8 cellular contexts compared by ENCODE assay signal in the genomic region with DNA sequence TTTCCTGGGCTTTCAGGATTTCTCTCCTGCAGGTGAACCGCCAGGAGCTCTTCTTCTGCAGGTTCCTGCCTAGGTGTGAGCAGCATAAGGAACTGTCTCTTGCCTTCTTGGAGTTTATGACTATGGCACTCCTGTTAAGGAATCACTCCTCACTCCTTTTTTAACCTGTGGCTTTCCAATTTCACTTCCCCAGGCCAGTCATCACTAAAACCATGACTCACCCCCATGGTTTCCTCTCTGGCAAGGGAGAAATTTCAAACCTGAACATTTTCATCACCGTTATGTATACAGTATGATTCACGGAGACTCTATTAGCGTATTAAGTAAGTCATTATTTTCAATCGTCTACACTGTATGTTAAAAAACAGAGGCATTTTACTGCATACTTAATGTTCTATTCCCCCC.
A peak's percentile ranks its signal among the peaks of the same experiment; 100 is the strongest.
DNase-seq lines count a peak whose midpoint lies in the region; ATAC-seq, FAIRE-seq and TF ChIP-seq lines count a peak whose summit lies in the region.

No MANE protein-coding gene starts in this region.

- intact Hi-C loops in endothelial cell of umbilical vein (cut with micrococcal nuclease) (loop anchor here (1.0 to 2.0 kb wide), 2 partner anchors 12 to 78 kb away; a partner anchor contains a TSS), lower lobe of right lung (cut with DNase I) (no loop called here)

- H3K27ac ChIP-seq in DOHH2 (ENCODE audit: low read depth, low read length) (peak overlapping the region; percentile 98), endothelial cell of umbilical vein (ENCODE audit: insufficient read depth, low read depth, low read length) (peak overlapping the region; percentile 12), caudate nucleus (ENCODE audit: low read depth, low read length) (no peak overlapping the region), lower lobe of right lung (no peak overlapping the region)

- no peaks in the 10 kb centered on the region for H3K9me1 ChIP-seq in endothelial cell of umbilical vein (replicated peaks; ENCODE audit: control insufficient read depth, extremely low read depth, insufficient read depth, low read length)

- H3K79me2 ChIP-seq in DOHH2 (ENCODE audit: control insufficient read depth, low read length) (no peaks in the 10 kb centered on the region), endothelial cell of umbilical vein (ENCODE audit: control insufficient read depth, insufficient read depth, low read length) (no peaks in the 10 kb centered on the region)

- CTCF ChIA-PET in endothelial cell of umbilical vein (lab: Charles Lee): no interaction called here

- POLR2A ChIA-PET in endothelial cell of umbilical vein (lab: Charles Lee): no interaction called here

- no peak for TF ChIP-seq POLR2A in endothelial cell of umbilical vein (IDR thresholded peaks at IDR 0.05; ENCODE audit: low read depth, low read length)

- dilution Hi-C loops in endothelial cell of umbilical vein (cut with MboI; ENCODE audit: extremely low pct_ligation_motif_present, low sequenced_read_pairs): no loop called here

- H3K9me2 ChIP-seq in DOHH2 (replicated peaks; ENCODE audit: control insufficient read depth, low read length): no peaks in the 10 kb centered on the region

- no peaks in the 10 kb centered on the region for H4K20me1 ChIP-seq in DOHH2 (ENCODE audit: control insufficient read depth, insufficient read depth, low read depth, low read length)
- no peaks in the 10 kb centered on the region for H4K20me1 ChIP-seq in endothelial cell of umbilical vein (replicated peaks; ENCODE audit: control insufficient read depth, extremely low read depth, insufficient read depth, low read length)

- ATAC-seq in GM21723 (IDR thresholded peaks at IDR 0.05; ENCODE audit: unreplicated experiment) (peak; percentile 41), lower lobe of right lung (no peak)

- H3K9ac ChIP-seq in endothelial cell of umbilical vein (replicated peaks; ENCODE audit: extremely low read depth, insufficient read depth, low read length): no peak overlapping the region

- TF ChIP-seq CTCF in DOHH2 (IDR thresholded peaks at IDR 0.05; ENCODE audit: low read depth, low read length, poor library complexity, severe bottlenecking) (no peak), endothelial cell of umbilical vein (IDR thresholded peaks at IDR 0.05; ENCODE audit: extremely low read depth in 1 of 2, insufficient read depth in 1 of 2, low read depth in 1 of 2, low read length in 2 of 2) (no peak), lower lobe of right lung (IDR thresholded peaks at IDR 0.05) (no peak)

- peak overlapping the region; percentile 15 for H2AFZ ChIP-seq in endothelial cell of umbilical vein (ENCODE audit: low read depth, low read length)

- peak overlapping the region; percentile 69 for H3K4me3 ChIP-seq in DOHH2 (ENCODE audit: low read length)
- no peak overlapping the region for H3K4me3 ChIP-seq in endothelial cell of umbilical vein (replicated peaks in 1 of 3; ENCODE audit: insufficient read depth in 1 of 3, low read depth in 1 of 3, low read length in 3 of 3)
- H3K4me3 ChIP-seq in lower lobe of right lung: no peak overlapping the region

- H3K27me3 ChIP-seq in DOHH2 (ENCODE audit: control insufficient read depth, low read length) (no peaks in the 10 kb centered on the region), endothelial cell of umbilical vein (ENCODE audit: control insufficient read depth in 2 of 2, insufficient read depth in 2 of 2, low read length in 2 of 2) (peaks cover 0 to under 1% of the 10 kb centered on the region in 2 experiments), lower lobe of right lung (ENCODE audit: low read depth) (no peaks in the 10 kb centered on the region)

- DNase-seq in HS-5 (ENCODE audit: low read depth) (peak; percentile 68), endothelial cell of umbilical vein (ENCODE audit: low read depth, low spot score) (peak; percentile 74), caudate nucleus (lab: John Stamatoyannopoulos, UW) (no peak), germinal center (ENCODE audit: low spot score) (no peak), lower lobe of right lung (no peak)
- no peak for DNase-seq in activated CD4-positive, alpha-beta T cell treated with anti-CD3 and anti-CD28 coated beads, Interleukin-2, amount 50 U/mL, for 1 hour

- H3K36me3 ChIP-seq in DOHH2 (ENCODE audit: control insufficient read depth, low read length) (no peaks in the 10 kb centered on the region), endothelial cell of umbilical vein (ENCODE audit: control insufficient read depth in 2 of 2, extremely low read depth in 1 of 2, insufficient read depth in 2 of 2, low read length in 2 of 2) (no peaks in the 10 kb centered on the region), lower lobe of right lung (no peaks in the 10 kb centered on the region)

- no peaks in the 10 kb centered on the region for H3K9me3 ChIP-seq in DOHH2 (ENCODE audit: control insufficient read depth, insufficient read depth, low read length)
- H3K9me3 ChIP-seq in endothelial cell of umbilical vein (replicated peaks; ENCODE audit: control insufficient read depth, insufficient read depth, low read length): no peaks in the 10 kb centered on the region
- no peaks in the 10 kb centered on the region for H3K9me3 ChIP-seq in lower lobe of right lung

- no TSS peak for BruUV-seq in endothelial cell of umbilical vein (replicated peaks; lab: Mats Ljungman, UMichigan)

- FAIRE-seq in endothelial cell of umbilical vein (lab: Jason Lieb, UNC): peak; percentile 88

- peaks cover 36% of the 10 kb centered on the region for H3F3A ChIP-seq in DOHH2 (ENCODE audit: control insufficient read depth, insufficient read depth)

- H3K4me2 ChIP-seq in DOHH2 (ENCODE audit: low read length) (peak overlapping the region; percentile 72), endothelial cell of umbilical vein (ENCODE audit: insufficient read depth, low read length) (peak overlapping the region; percentile 8)

- H3K4me1 ChIP-seq in DOHH2 (ENCODE audit: control insufficient read depth, low read length) (peaks cover 93% of the 10 kb centered on the region), endothelial cell of umbilical vein (ENCODE audit: control insufficient read depth, extremely low read depth, insufficient read depth, low read length) (peaks cover 12% of the 10 kb centered on the region), lower lobe of right lung (no peaks in the 10 kb centered on the region)

TF ChIP-seq in endothelial cell of umbilical vein, 7 proteins besides CTCF, POLR2A, EP300 and RAD21:
- TF ChIP-seq POLR2AphosphoS5 (IDR thresholded peaks at IDR 0.05; ENCODE audit: insufficient read depth, low read depth, low read length) (no peak), MYC (IDR thresholded peaks at IDR 0.05; ENCODE audit: low read depth, low read length) (no peak), GATA2 (IDR thresholded peaks at IDR 0.05; ENCODE audit: insufficient read depth, insufficient read length, low read depth, low read length) (no peak), FOS (IDR thresholded peaks at IDR 0.05; ENCODE audit: borderline replicate concordance, insufficient read depth, low read length) (peak; percentile 91), JUN (IDR thresholded peaks at IDR 0.05; ENCODE audit: borderline replicate concordance, insufficient read depth, insufficient read length, low read depth) (peak; percentile 88), EZH2 (IDR thresholded peaks at IDR 0.05; ENCODE audit: borderline replicate concordance, low read depth, low read length, severe bottlenecking) (no peak)
- TF ChIP-seq, protein P1, sequence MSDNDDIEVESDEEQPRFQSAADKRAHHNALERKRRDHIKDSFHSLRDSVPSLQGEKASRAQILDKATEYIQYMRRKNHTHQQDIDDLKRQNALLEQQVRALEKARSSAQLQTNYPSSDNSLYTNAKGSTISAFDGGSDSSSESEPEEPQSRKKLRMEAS (IDR thresholded peaks at IDR 0.05; ENCODE audit: insufficient read depth, insufficient read length): no peak
TF ChIP-seq in endothelial cell of umbilical vein: peak in this region for 2.

Comparison
In these comparisons a context has a peak if more than half of its experiments do, and no peak if none do; other contexts are left out.
1. H3K27ac ChIP-seq: peak in DOHH2 (single experiment) and endothelial cell of umbilical vein (single experiment); none in caudate nucleus (single experiment) and lower lobe of right lung (single experiment).
2. DNase-seq: peak in HS-5 (single experiment) and endothelial cell of umbilical vein (single experiment); none in activated CD4-positive, alpha-beta T cell treated with anti-CD3 and anti-CD28 coated beads, Interleukin-2, amount 50 U/mL, for 1 hour (single experiment), caudate nucleus (0 of 61), germinal center (single experiment) and lower lobe of right lung (single experiment).